In genomic region chr4:7367361-7367760, GRCh38 we compare ENCODE assay signal across 16 cellular contexts.
"Had no signal": no experiment of that assay in that cellular context is flagged by ENCODE, and none has a peak within 500 bp of the region (broad histone marks: within the 10 kb centered on the region; RNA-seq: fewer than 3 reads in every experiment).

No MANE protein-coding gene starts in this region.

- ATAC-seq: activated CD4-positive, alpha-beta T cell treated with anti-CD3 and anti-CD28 coated beads for 36 hours; foreskin keratinocyte; pancreas; stimulated activated effector memory CD8-positive, alpha-beta T cell treated with anti-CD3 and anti-CD28 coated beads, Interleukin-12 subunit alpha, Interleukin-12 subunit beta, amount 100 ng/mL, for 72 hours had no signal

- H3K36me3 ChIP-seq: adrenal gland, lower lobe of right lung, pancreas, thyroid gland had no signal

- H3K27me3 ChIP-seq: thyroid gland had no signal

- H3K4me1 ChIP-seq: adrenal gland, foreskin keratinocyte, pancreas had no signal

- H3K4me3 ChIP-seq: adrenal gland, lower lobe of right lung, pancreas, thyroid gland had no signal

- DNase-seq: activated CD4-positive, alpha-beta memory T cell treated with anti-CD3 and anti-CD28 coated beads for 36 hours; activated CD4-positive, alpha-beta T cell treated with anti-CD3 and anti-CD28 coated beads for 36 hours; activated effector memory CD4-positive, alpha-beta T cell treated with Interleukin-2 at 50 U/mL for 16 hours; activated T-cell treated with anti-CD3 and anti-CD28 coated beads, Interleukin-2, amount 50 U/mL, for 24 hours; adrenal gland; central memory CD4-positive, alpha-beta T cell; cortex of kidney; effector CD8-positive, alpha-beta T cell; foreskin keratinocyte; midbrain; stimulated activated CD4-positive, alpha-beta T cell treated with anti-CD3 and anti-CD28 coated beads, Interleukin-12 subunit alpha, Interleukin-12 subunit beta, amount 100 ng/mL, for 4 hours; stimulated activated CD4-positive, alpha-beta T cell treated with anti-CD3 and anti-CD28 coated beads, Interleukin-2, amount 100 ng/mL, for 24 hours had no signal

- H3K9me3 ChIP-seq: adrenal gland, lower lobe of right lung, pancreas, thyroid gland had no signal

- H3K27ac ChIP-seq: adrenal gland, foreskin keratinocyte, lower lobe of right lung, pancreas, thyroid gland had no signal
